In the genomic region with DNA sequence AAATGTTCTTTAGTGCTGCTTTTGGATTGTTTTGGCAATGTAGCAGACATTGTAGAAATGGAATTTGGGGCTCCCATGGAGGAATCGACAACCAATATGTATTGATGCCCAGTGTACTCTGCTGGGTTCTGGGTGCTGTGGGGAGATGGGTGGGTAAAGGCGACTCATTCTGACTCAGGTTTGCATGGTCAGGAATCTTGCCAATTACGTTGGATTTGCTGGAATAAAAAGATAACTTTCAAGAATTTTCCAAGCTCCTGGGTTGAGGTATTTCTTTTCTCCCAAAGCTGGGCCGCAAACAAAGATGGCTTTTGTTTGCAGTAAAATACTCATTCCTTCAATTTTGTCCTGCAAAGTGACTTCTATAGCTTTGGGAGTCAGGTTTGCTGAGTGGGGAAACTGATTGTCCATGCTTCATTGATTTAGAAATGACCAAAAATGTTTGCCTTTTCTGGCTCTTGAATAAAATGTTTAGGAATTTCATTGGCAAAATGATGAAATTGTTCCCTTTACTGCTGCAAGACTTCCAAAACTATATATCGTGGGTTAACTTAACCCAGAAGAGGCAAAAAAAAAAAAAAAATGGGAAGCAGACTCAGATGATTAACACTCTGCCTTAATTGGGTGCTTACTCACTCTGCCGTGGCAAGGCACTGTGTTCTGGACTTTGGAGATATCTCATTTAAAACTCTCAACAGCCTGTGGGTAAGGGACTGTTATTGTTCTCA, we compare ENCODE assay signal across 19 cellular contexts. TPM values are rescaled to one million over a fixed set of nuclear protein-coding genes. Genes with fewer than 3 reads are reported as not detected.
DNase-seq lines count a peak whose midpoint lies in the region; ATAC-seq, FAIRE-seq and TF ChIP-seq lines count a peak whose summit lies in the region.
"Had no signal": no experiment of that assay in that cellular context is flagged by ENCODE, and none has a peak within 500 bp of the region (broad histone marks: within the 10 kb centered on the region; RNA-seq: fewer than 3 reads in every experiment).

No MANE protein-coding gene starts in this region.

- intact Hi-C loops in upper lobe of right lung (cut with DNase I), result loop anchor here (10.0 kb wide), 1 partner anchor 261 kb away; no protein-coding TSS in a partner anchor

- no peaks in the 10 kb centered on the region for H3K27me3 ChIP-seq in ACC112 (ENCODE audit: insufficient read depth, low read length)
- no peaks in the 10 kb centered on the region for H3K27me3 ChIP-seq in foreskin keratinocyte
- no peaks in the 10 kb centered on the region for H3K27me3 ChIP-seq in upper lobe of right lung
- H3K27me3 ChIP-seq: ovary, SJCRH30, tibial artery had no signal

- H3K9me3 ChIP-seq in upper lobe of right lung, result no peaks in the 10 kb centered on the region
- H3K9me3 ChIP-seq: adrenal gland, esophagus muscularis mucosa, ovary, SJCRH30, tibial artery had no signal

- H3K4me1 ChIP-seq in ACC112 (ENCODE audit: control insufficient read depth, insufficient read depth, low read length, unreplicated experiment), result peaks cover 18% of the 10 kb centered on the region
- H3K4me1 ChIP-seq in foreskin keratinocyte, result peaks cover 11% of the 10 kb centered on the region
- H3K4me1 ChIP-seq in upper lobe of right lung, result no peaks in the 10 kb centered on the region

- DNase-seq in HT1080 (ENCODE audit: low read depth) (peak; percentile 81), amniotic epithelial cell (ENCODE audit: low read depth) (peak; percentile 48), foreskin keratinocyte (no peak), upper lobe of right lung (no peak), D721Med (ENCODE audit: insufficient read length, low spot score) (no peak)
- DNase-seq in NK-92 treated with Interleukin-12 subunit alpha and Interleukin-12 subunit beta, amount 100 ng/mL, for 24 hours (lab: John Stamatoyannopoulos, UW), result no peak
- DNase-seq in stimulated activated CD4-positive, alpha-beta T cell treated with anti-CD3 and anti-CD28 coated beads, Interleukin-2, amount 100 ng/mL, for 24 hours, result no peak
- DNase-seq: activated CD4-positive, alpha-beta memory T cell treated with anti-CD3 and anti-CD28 coated beads for 36 hours; adrenal gland; CD8-positive, alpha-beta memory T cell; GDM1; left colon; NCI-H1105; ovary; SJCRH30; tibial artery had no signal

- no peaks in the 10 kb centered on the region for H3K79me2 ChIP-seq in ACC112 (ENCODE audit: control insufficient read depth, insufficient read depth, low read length, unreplicated experiment)

- H3K27ac ChIP-seq in ACC112 (ENCODE audit: low read depth, low read length) (peak overlapping the region; percentile 78), foreskin keratinocyte (peak overlapping the region; percentile 40), upper lobe of right lung (no peak overlapping the region)
- H3K27ac ChIP-seq: adrenal gland, esophagus muscularis mucosa, ovary, SJCRH30, tibial artery had no signal

- no peak for FAIRE-seq in D721Med (lab: Jason Lieb, UNC)
- FAIRE-seq: H1 had no signal

- peak; percentile 35 for ATAC-seq in foreskin keratinocyte
- ATAC-seq in upper lobe of right lung, result no peak
- ATAC-seq: left colon had no signal

- H3K36me3 ChIP-seq in ACC112 (ENCODE audit: insufficient read depth, low read length) (no peaks in the 10 kb centered on the region), upper lobe of right lung (no peaks in the 10 kb centered on the region)
- H3K36me3 ChIP-seq: adrenal gland, esophagus muscularis mucosa, ovary, SJCRH30, tibial artery had no signal

- no peak overlapping the region for H2AFZ ChIP-seq in ACC112 (ENCODE audit: low read length, unreplicated experiment)

- TF ChIP-seq CTCF in foreskin keratinocyte (conservative IDR thresholded peaks at IDR 0.05) (no peak), upper lobe of right lung (IDR thresholded peaks at IDR 0.05) (no peak), D721Med (IDR thresholded peaks at IDR 0.05; ENCODE audit: insufficient read depth, missing control alignments) (no peak)

- H3K4me3 ChIP-seq in ACC112 (ENCODE audit: low read depth, low read length) (peak overlapping the region; percentile 21; the same call in 1 of the 2 replicates), upper lobe of right lung (no peak overlapping the region)
- H3K4me3 ChIP-seq: adrenal gland, esophagus muscularis mucosa, ovary, SJCRH30, tibial artery had no signal

RNA-seq across cellular contexts. Expression of a gene that starts 57.0 kb away (rescaled TPM):
- 0.20 and 0.26 TPM in 2 replicates for total RNA-seq in HT1080 (2014; rRNA removed; shearing (Covaris generic))
- 0.10 and 0.12 TPM in 2 replicates for polyA plus RNA-seq in HT1080 (2015; cell fraction: cytosol; rRNA removed)
- polyA plus RNA-seq in HT1080 (2015; cell fraction: nucleus; rRNA removed), result 0.27 and 0.45 TPM in 2 replicates
- 0.07 and 0.11 TPM in 2 replicates for total RNA-seq in foreskin keratinocyte
- polyA plus RNA-seq in foreskin keratinocyte, result 0.03 TPM in 2 replicates
- total RNA-seq in upper lobe of right lung, result not detected
- total RNA-seq: CD8-positive, alpha-beta memory T cell; left colon had no signal
- polyA plus RNA-seq: CD8-positive, alpha-beta memory T cell had no signal

Comparison
In these comparisons a context has a peak if more than half of its experiments do, and no peak if none do; other contexts are left out.
1. DNase-seq: peak in HT1080 (single experiment) and amniotic epithelial cell (single experiment); none in foreskin keratinocyte (0 of 2), upper lobe of right lung (single experiment), NK-92 treated with Interleukin-12 subunit alpha and Interleukin-12 subunit beta, amount 100 ng/mL, for 24 hours (single experiment), stimulated activated CD4-positive, alpha-beta T cell treated with anti-CD3 and anti-CD28 coated beads, Interleukin-2, amount 100 ng/mL, for 24 hours (0 of 2) and D721Med (single experiment).